8 cellular contexts compared by ENCODE assay signal in genomic region chrX:107777536-107777832, GRCh38. TPM values are rescaled to one million over a fixed set of nuclear protein-coding genes. Genes with fewer than 3 reads are reported as not detected.
DNase-seq lines count a peak whose midpoint lies in the region; ATAC-seq and TF ChIP-seq lines count a peak whose summit lies in the region.

Gene NCBP2L, plus strand, starts transcription at chrX:107777733. Its CDS starts 16,488 bp downstream, at chrX:107794221.

- CTCF ChIA-PET in CD8-positive, alpha-beta memory T cell (lab: Charles Lee), result interaction anchor here (0.6 to 7.4 kb wide), 24 partner anchors 8 to 779 kb away, joined by 3 to 145 read pairs (median 4); partner anchors contain the start of gene PRPS1
- CTCF ChIA-PET in RWPE1 (lab: Yijun Ruan, JAX), result interaction anchor here (0.5 to 1.9 kb wide), 12 partner anchors 9 to 314 kb away, joined by 3 to 12 read pairs (median 3); partner anchors contain the start of gene ATG4A

- no peaks in the 10 kb centered on the region for H3K4me1 ChIP-seq in CD8-positive, alpha-beta memory T cell (ENCODE audit: insufficient read depth, low read length)
- H3K4me1 ChIP-seq in esophagus (ENCODE audit: control insufficient read depth in 2 of 2, insufficient read depth in 2 of 2, low read length in 1 of 2) (peaks cover 0 to 5% of the 10 kb centered on the region in 2 donors), psoas muscle (peaks cover 6% of the 10 kb centered on the region)

- H3K4me3 ChIP-seq in CD8-positive, alpha-beta memory T cell (ENCODE audit: low read length), result peak within 1 kb of the TSS; percentile 73
- H3K4me3 ChIP-seq in esophagus (ENCODE audit: low read depth in 1 of 2, low read length in 2 of 2), result peak within 1 kb of the TSS in 1 of 2 donors; percentile 65
- H3K4me3 ChIP-seq in psoas muscle, result peak within 1 kb of the TSS; percentile 72

- ATAC-seq in psoas muscle, result no peak

- no peaks in the 10 kb centered on the region for H3K9me3 ChIP-seq in CD8-positive, alpha-beta memory T cell (ENCODE audit: low read length)
- no peaks in the 10 kb centered on the region for H3K9me3 ChIP-seq in esophagus (ENCODE audit: control insufficient read depth in 2 of 2, insufficient read depth in 1 of 2, low read depth in 1 of 2, low read length in 1 of 2)
- H3K9me3 ChIP-seq in psoas muscle, result no peaks in the 10 kb centered on the region

- peaks cover 0 to 12% of the 10 kb centered on the region in 2 donors for H3K27me3 Mint-ChIP-seq in CD8-positive, alpha-beta memory T cell

- H3K27me3 ChIP-seq in CD8-positive, alpha-beta memory T cell (ENCODE audit: insufficient read depth, low read length, poor library complexity, severe bottlenecking), result no peaks in the 10 kb centered on the region
- no peaks in the 10 kb centered on the region for H3K27me3 ChIP-seq in esophagus (ENCODE audit: control insufficient read depth in 1 of 2, insufficient read depth in 2 of 2, low read length in 2 of 2)
- peaks cover 0 to 17% (median 0%) of the 10 kb centered on the region in 3 donors for H3K27me3 ChIP-seq in psoas muscle (ENCODE audit: insufficient read depth in 3 of 3, low read length in 2 of 3)

- POLR2A ChIA-PET in CD8-positive, alpha-beta memory T cell (lab: Charles Lee), result interaction anchor here (0.8 to 3.7 kb wide), 4 partner anchors 60 to 148 kb away, joined by 4 to 26 read pairs (median 13); no protein-coding TSS in a partner anchor
- POLR2A ChIA-PET in RWPE1 (lab: Yijun Ruan, JAX; ENCODE audit: low non-redundant PET), result no interaction called here

- H3K27ac ChIP-seq in CD8-positive, alpha-beta memory T cell (ENCODE audit: low read depth, low read length), result peak within 1 kb of the TSS; percentile 43
- H3K27ac ChIP-seq in RWPE1, result peak within 1 kb of the TSS; percentile 95
- H3K27ac ChIP-seq in esophagus (ENCODE audit: low read depth in 2 of 2, low read length in 1 of 2), result peak within 1 kb of the TSS; percentile 84 to 92
- peak within 1 kb of the TSS; percentile 84 for H3K27ac ChIP-seq in psoas muscle

- no peak for TF ChIP-seq CTCF in RWPE1 (conservative IDR thresholded peaks at IDR 0.05; ENCODE audit: low read depth)
- no peak for TF ChIP-seq CTCF in psoas muscle (IDR thresholded peaks at IDR 0.05)

- H3K27ac Mint-ChIP-seq in CD8-positive, alpha-beta memory T cell, result peak within 1 kb of the TSS; percentile 68 to 98 (median 89)

- no peaks in the 10 kb centered on the region for H3K9me3 Mint-ChIP-seq in CD8-positive, alpha-beta memory T cell

- no peak for DNase-seq in CD8-positive, alpha-beta memory T cell
- DNase-seq in RWPE1 (ENCODE audit: low spot score) (no peak), psoas muscle (no peak), SKM-1 (lab: John Stamatoyannopoulos, UW; ENCODE audit: unreplicated experiment) (no peak), occipital lobe (lab: John Stamatoyannopoulos, UW) (no peak), cerebellar nuclear complex (lab: John Stamatoyannopoulos, UW) (no peak)
- DNase-seq in activated effector memory CD4-positive, alpha-beta T cell treated with anti-CD3 and anti-CD28 coated beads, Interleukin-2, amount 50 U/mL, for 16 hours, result no peak

- H3K4me1 Mint-ChIP-seq in CD8-positive, alpha-beta memory T cell, result peaks cover 12 to 27% (median 18%) of the 10 kb centered on the region in 3 donors

- intact Hi-C loops in psoas muscle (cut with DNase I), result loop anchor here (2.0 to 5.0 kb wide), 4 partner anchors 59 to 120 kb away; no protein-coding TSS in a partner anchor

- no peaks in the 10 kb centered on the region for H3K36me3 ChIP-seq in CD8-positive, alpha-beta memory T cell (ENCODE audit: insufficient read depth, low read length)
- H3K36me3 ChIP-seq in esophagus (ENCODE audit: control insufficient read depth in 2 of 2, insufficient read depth in 2 of 2, low read length in 1 of 2) (no peaks in the 10 kb centered on the region), psoas muscle (ENCODE audit: insufficient read depth in 1 of 2, low read depth in 1 of 2) (no peaks in the 10 kb centered on the region)

- H3K36me3 Mint-ChIP-seq in CD8-positive, alpha-beta memory T cell, result peaks cover 0 to 7% (median 0%) of the 10 kb centered on the region in 3 donors

- peak within 1 kb of the TSS; percentile 87 to 94 (median 90) for H3K4me3 Mint-ChIP-seq in CD8-positive, alpha-beta memory T cell

- 58 to 66% methylated on average over 6 of the region's 6 CpGs for WGBS in esophagus, 2 donors
- WGBS in psoas muscle, 3 donors, result 60 to 81% (median 69%) methylated on average over 6 of the region's 6 CpGs

RNA-seq across cellular contexts. Expression of gene NCBP2L, which starts in this region (rescaled TPM):
- total RNA-seq in CD8-positive, alpha-beta memory T cell, result not detected
- polyA plus RNA-seq in CD8-positive, alpha-beta memory T cell, result 0.24 TPM
- polyA plus RNA-seq in esophagus (under 1 TPM in 1 of 2 donors, not detected in 1; 0.02 TPM), psoas muscle (under 1 TPM in 2 of 3 donors, not detected in 1; 0.03 to 0.40 TPM)
- total RNA-seq in psoas muscle (not detected), occipital lobe (not detected)

Comparison
In these comparisons a context has a peak if more than half of its experiments do, and no peak if none do; other contexts are left out.
1. H3K27ac ChIP-seq: peak in every context shown above with its lines; median percentile 95 in RWPE1; 88 in esophagus; 84 in psoas muscle; 43 in CD8-positive, alpha-beta memory T cell.